In genomic region chr3:46558184-46559029, GRCh38 we compare ENCODE assay signal across 8 cellular contexts. TPM values are rescaled to one million over a fixed set of nuclear protein-coding genes. Genes with fewer than 3 reads are reported as not detected.
DNase-seq lines count a peak whose midpoint lies in the region; ATAC-seq, FAIRE-seq and TF ChIP-seq lines count a peak whose summit lies in the region.

No MANE protein-coding gene starts in this region.

- peak; percentile 54 for DNase-seq in NCI-H774 (lab: John Stamatoyannopoulos, UW)
- peak; percentile 48 to 50 for DNase-seq in activated CD8-positive, alpha-beta memory T cell treated with anti-CD3 and anti-CD28 coated beads for 4 hours (ENCODE audit: low read depth in 2 of 2)
- DNase-seq in epithelial cell of esophagus (ENCODE audit: low read depth), result peak; percentile 88
- DNase-seq in myocyte (ENCODE audit: low read depth), result peak; percentile 90
- peak; percentile 63 for DNase-seq in stimulated activated naive B cell treated with anti-CD40 and anti-IgM and Interleukin-4, amounts not matched to agents 10 μg/mL and 1 μg/mL and 100 μg/mL, for 72 hours

- H3K4me3 Mint-ChIP-seq in stimulated activated naive B cell treated with anti-CD40 and anti-IgM and Interleukin-4, amounts not matched to agents 10 μg/mL and 1 μg/mL and 100 μg/mL, for 72 hours, result peak overlapping the region; percentile 80 to 90

- peak; percentile 91 for FAIRE-seq in A204.1 (lab: Jason Lieb, UNC)

- no peak overlapping the region for H3K27ac Mint-ChIP-seq in stimulated activated naive B cell treated with anti-CD40 and anti-IgM and Interleukin-4, amounts not matched to agents 10 μg/mL and 1 μg/mL and 100 μg/mL, for 72 hours

- no peaks in the 10 kb centered on the region for H3K9me3 Mint-ChIP-seq in stimulated activated naive B cell treated with anti-CD40 and anti-IgM and Interleukin-4, amounts not matched to agents 10 μg/mL and 1 μg/mL and 100 μg/mL, for 72 hours

- peaks cover 9 to 15% of the 10 kb centered on the region in 2 donors for H3K4me1 Mint-ChIP-seq in stimulated activated naive B cell treated with anti-CD40 and anti-IgM and Interleukin-4, amounts not matched to agents 10 μg/mL and 1 μg/mL and 100 μg/mL, for 72 hours

- peak overlapping the region; percentile 48 for H3K4me3 ChIP-seq in epithelial cell of esophagus (ENCODE audit: low read length)

- ATAC-seq in GM18867 (IDR thresholded peaks at IDR 0.05; ENCODE audit: unreplicated experiment), result peak; percentile 94
- peak; percentile 93 for ATAC-seq in HG03064 (IDR thresholded peaks at IDR 0.05; ENCODE audit: low read depth, unreplicated experiment)
- peak; percentile 99 to 100 for ATAC-seq in stimulated activated naive B cell treated with anti-CD40 and anti-IgM and Interleukin-4, amounts not matched to agents 10 μg/mL and 1 μg/mL and 100 μg/mL, for 72 hours (replicated peaks)

- peak; percentile 68 for TF ChIP-seq CTCF in epithelial cell of esophagus (IDR thresholded peaks at IDR 0.05; ENCODE audit: insufficient read depth, low read depth, low read length, missing control alignments)

- H3K36me3 Mint-ChIP-seq in stimulated activated naive B cell treated with anti-CD40 and anti-IgM and Interleukin-4, amounts not matched to agents 10 μg/mL and 1 μg/mL and 100 μg/mL, for 72 hours, result peaks cover 0 to 5% of the 10 kb centered on the region in 2 donors

- H3K27me3 Mint-ChIP-seq in stimulated activated naive B cell treated with anti-CD40 and anti-IgM and Interleukin-4, amounts not matched to agents 10 μg/mL and 1 μg/mL and 100 μg/mL, for 72 hours, result peaks cover 21 to 44% of the 10 kb centered on the region in 2 donors

RNA-seq across cellular contexts. Expression of gene LRRC2, which starts 7.7 kb away (rescaled TPM):
- 7.0 and 8.2 TPM in 2 replicates for total RNA-seq in myocyte
- 1.3 TPM for polyA plus RNA-seq in myocyte (2012)

RNA-seq across cellular contexts. Expression of gene FAM240A, which starts 53.9 kb away (rescaled TPM):
- total RNA-seq in myocyte, result not detected in 2 replicates
- polyA plus RNA-seq in myocyte (2012), result not detected

Comparison
In these comparisons a context has a peak if more than half of its experiments do, and no peak if none do; other contexts are left out.
1. Peak in every context shown above with its lines: DNase-seq, ATAC-seq and H3K4me3 ChIP-seq.